ENCODE assay signal across 3 cellular contexts in genomic region chr4:41269682-41270081, GRCh38.
TF ChIP-seq lines count a peak whose summit lies in the region.

No MANE protein-coding gene starts in this region.

TF ChIP-seq in SK-N-SH treated with all-trans-retinoic acid at 6 μM for 48 hours, 23 proteins besides CTCF, POLR2A, EP300 and RAD21 (continued from another document):
- TF ChIP-seq CSDC2 (CRISPR knock-in tag; IDR thresholded peaks at IDR 0.05) (no peak), ESRRG (CRISPR knock-in tag; IDR thresholded peaks at IDR 0.05) (no peak), CREB5 (CRISPR knock-in tag; IDR thresholded peaks at IDR 0.05; ENCODE audit: low read depth) (no peak), TOX (CRISPR knock-in tag; IDR thresholded peaks at IDR 0.05; ENCODE audit: borderline replicate concordance) (no peak), PPARA (CRISPR knock-in tag; IDR thresholded peaks at IDR 0.05; ENCODE audit: borderline replicate concordance) (no peak), ISL1 (CRISPR knock-in tag; IDR thresholded peaks at IDR 0.05) (no peak), SNAI2 (CRISPR knock-in tag; IDR thresholded peaks at IDR 0.05) (no peak), ZFP3 (CRISPR knock-in tag; IDR thresholded peaks at IDR 0.05) (no peak), ZC3H10 (CRISPR knock-in tag; IDR thresholded peaks at IDR 0.05) (no peak), ZFP30 (CRISPR knock-in tag; IDR thresholded peaks at IDR 0.05) (no peak), GLIS3 (CRISPR knock-in tag; IDR thresholded peaks at IDR 0.05) (no peak), ZNF565 (CRISPR knock-in tag; conservative IDR thresholded peaks at IDR 0.05; ENCODE audit: low read depth) (no peak), POU6F1 (CRISPR knock-in tag; IDR thresholded peaks at IDR 0.05; ENCODE audit: borderline replicate concordance, low read depth) (no peak), ZNF70 (CRISPR knock-in tag; IDR thresholded peaks at IDR 0.05) (no peak), TSHZ2 (CRISPR knock-in tag; IDR thresholded peaks at IDR 0.05) (no peak), RARB (CRISPR knock-in tag; IDR thresholded peaks at IDR 0.05) (no peak)

TF ChIP-seq in SK-N-SH, 30 proteins besides CTCF, POLR2A, EP300 and RAD21 (continued from another document):
- TF ChIP-seq, protein P1, sequence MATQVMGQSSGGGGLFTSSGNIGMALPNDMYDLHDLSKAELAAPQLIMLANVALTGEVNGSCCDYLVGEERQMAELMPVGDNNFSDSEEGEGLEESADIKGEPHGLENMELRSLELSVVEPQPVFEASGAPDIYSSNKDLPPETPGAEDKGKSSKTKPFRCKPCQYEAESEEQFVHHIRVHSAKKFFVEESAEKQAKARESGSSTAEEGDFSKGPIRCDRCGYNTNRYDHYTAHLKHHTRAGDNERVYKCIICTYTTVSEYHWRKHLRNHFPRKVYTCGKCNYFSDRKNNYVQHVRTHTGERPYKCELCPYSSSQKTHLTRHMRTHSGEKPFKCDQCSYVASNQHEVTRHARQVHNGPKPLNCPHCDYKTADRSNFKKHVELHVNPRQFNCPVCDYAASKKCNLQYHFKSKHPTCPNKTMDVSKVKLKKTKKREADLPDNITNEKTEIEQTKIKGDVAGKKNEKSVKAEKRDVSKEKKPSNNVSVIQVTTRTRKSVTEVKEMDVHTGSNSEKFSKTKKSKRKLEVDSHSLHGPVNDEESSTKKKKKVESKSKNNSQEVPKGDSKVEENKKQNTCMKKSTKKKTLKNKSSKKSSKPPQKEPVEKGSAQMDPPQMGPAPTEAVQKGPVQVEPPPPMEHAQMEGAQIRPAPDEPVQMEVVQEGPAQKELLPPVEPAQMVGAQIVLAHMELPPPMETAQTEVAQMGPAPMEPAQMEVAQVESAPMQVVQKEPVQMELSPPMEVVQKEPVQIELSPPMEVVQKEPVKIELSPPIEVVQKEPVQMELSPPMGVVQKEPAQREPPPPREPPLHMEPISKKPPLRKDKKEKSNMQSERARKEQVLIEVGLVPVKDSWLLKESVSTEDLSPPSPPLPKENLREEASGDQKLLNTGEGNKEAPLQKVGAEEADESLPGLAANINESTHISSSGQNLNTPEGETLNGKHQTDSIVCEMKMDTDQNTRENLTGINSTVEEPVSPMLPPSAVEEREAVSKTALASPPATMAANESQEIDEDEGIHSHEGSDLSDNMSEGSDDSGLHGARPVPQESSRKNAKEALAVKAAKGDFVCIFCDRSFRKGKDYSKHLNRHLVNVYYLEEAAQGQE (IDR thresholded peaks at IDR 0.05; ENCODE audit: low read depth, low read length) = no peak
- TF ChIP-seq TEAD4 (IDR thresholded peaks at IDR 0.05; ENCODE audit: borderline replicate concordance, insufficient read depth) = no peak
- no peak for TF ChIP-seq IRF3 (IDR thresholded peaks at IDR 0.05; ENCODE audit: low read depth, low read length)
- TF ChIP-seq RXRA (IDR thresholded peaks at IDR 0.05; ENCODE audit: borderline replicate concordance, low read depth) = no peak
- TF ChIP-seq POLR2AphosphoS5 (IDR thresholded peaks at IDR 0.05; ENCODE audit: low read depth, low read length) = no peak
- TF ChIP-seq TAF1 (IDR thresholded peaks at IDR 0.05; ENCODE audit: borderline replicate concordance, low read depth, low read length) = no peak
- TF ChIP-seq, protein P2, sequence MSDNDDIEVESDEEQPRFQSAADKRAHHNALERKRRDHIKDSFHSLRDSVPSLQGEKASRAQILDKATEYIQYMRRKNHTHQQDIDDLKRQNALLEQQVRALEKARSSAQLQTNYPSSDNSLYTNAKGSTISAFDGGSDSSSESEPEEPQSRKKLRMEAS (IDR thresholded peaks at IDR 0.05; ENCODE audit: low read depth) = no peak
- no peak for TF ChIP-seq RFX5 (IDR thresholded peaks at IDR 0.05; ENCODE audit: low read length)
- TF ChIP-seq PBX3 (IDR thresholded peaks at IDR 0.05) = no peak
TF ChIP-seq in SK-N-SH: peak in this region for 0.

TF ChIP-seq in WTC11, 78 proteins besides CTCF, POLR2A, EP300 and RAD21 (continued from another document):
- TF ChIP-seq, protein P3, sequence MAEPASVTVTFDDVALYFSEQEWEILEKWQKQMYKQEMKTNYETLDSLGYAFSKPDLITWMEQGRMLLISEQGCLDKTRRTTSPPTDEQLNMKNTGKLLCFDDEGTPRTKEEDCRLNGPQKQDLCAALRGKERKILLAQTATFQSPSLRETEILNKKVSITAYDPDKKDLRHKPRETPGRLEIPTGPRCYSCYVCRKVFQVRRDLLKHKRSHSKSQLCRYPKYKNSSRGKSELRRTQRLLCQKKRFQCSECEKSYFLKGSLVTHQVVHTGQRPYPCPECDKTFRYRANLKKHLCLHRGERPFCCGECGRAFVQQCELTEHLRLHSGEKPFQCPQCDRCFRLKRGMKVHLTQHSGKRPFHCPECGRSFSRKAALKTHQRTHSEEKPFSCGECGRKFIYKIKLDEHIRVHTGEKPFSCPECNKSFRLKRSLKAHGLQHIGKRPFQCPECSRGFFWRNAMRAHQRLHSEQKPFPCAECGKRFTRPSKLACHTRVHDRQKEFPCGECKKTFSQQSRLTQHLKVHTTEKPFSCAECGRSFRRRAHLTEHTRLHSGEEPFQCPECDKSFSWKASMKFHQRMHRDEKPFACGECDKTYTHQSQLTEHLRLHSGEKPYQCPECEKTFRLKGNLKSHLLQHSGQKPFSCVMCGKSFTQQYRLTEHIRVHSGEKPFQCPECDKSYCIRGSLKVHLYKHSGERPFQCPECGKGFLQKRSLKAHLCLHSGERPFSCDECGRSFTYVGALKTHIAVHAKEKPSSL (CRISPR knock-in tag; conservative IDR thresholded peaks at IDR 0.05) = no peak
- TF ChIP-seq NR1H2 (CRISPR knock-in tag; IDR thresholded peaks at IDR 0.05) = no peak
